In genomic region chr2:62466501-62466854, GRCh38 we compare ENCODE assay signal across 14 cellular contexts.
"Had no signal": no experiment of that assay in that cellular context is flagged by ENCODE, and none has a peak within 500 bp of the region (broad histone marks: within the 10 kb centered on the region; RNA-seq: fewer than 3 reads in every experiment).

No MANE protein-coding gene starts in this region.

- ATAC-seq: activated CD8-positive, alpha-beta memory T cell treated with anti-CD3 and anti-CD28 coated beads, Interleukin-2, amount 10 ng/mL, durations not matched to agents 7 days and 5 days had no signal

- H3K9me3 Mint-ChIP-seq: activated T-cell treated with anti-CD3 and anti-CD28 coated beads, Interleukin-2, amount 50 U/mL, for 24 hours; immature natural killer cell; naive B cell; type B pancreatic cell had no signal

- H3K9me3 ChIP-seq: neutrophil had no signal

- H3K4me1 Mint-ChIP-seq: activated CD8-positive, alpha-beta memory T cell treated with anti-CD3 and anti-CD28 coated beads, Interleukin-2, amount 10 ng/mL, durations not matched to agents 7 days and 5 days; immature natural killer cell had no signal

- H3K36me3 ChIP-seq: neutrophil had no signal

- H3K27ac Mint-ChIP-seq: activated CD8-positive, alpha-beta memory T cell treated with anti-CD3 and anti-CD28 coated beads, Interleukin-2, amount 10 ng/mL, durations not matched to agents 7 days and 5 days; activated naive CD8-positive, alpha-beta T cell; activated T-cell treated with anti-CD3 and anti-CD28 coated beads, Interleukin-2, amount 50 U/mL, for 24 hours; immature natural killer cell; naive B cell; type B pancreatic cell had no signal

- H3K36me3 Mint-ChIP-seq: activated CD8-positive, alpha-beta memory T cell treated with anti-CD3 and anti-CD28 coated beads, Interleukin-2, amount 10 ng/mL, durations not matched to agents 7 days and 5 days; activated naive CD8-positive, alpha-beta T cell; immature natural killer cell; naive B cell; type B pancreatic cell had no signal

- H3K27me3 Mint-ChIP-seq: activated CD8-positive, alpha-beta memory T cell treated with anti-CD3 and anti-CD28 coated beads, Interleukin-2, amount 10 ng/mL, durations not matched to agents 7 days and 5 days; activated naive CD8-positive, alpha-beta T cell; activated T-cell treated with anti-CD3 and anti-CD28 coated beads, Interleukin-2, amount 50 U/mL, for 24 hours; type B pancreatic cell had no signal

- H3K4me3 Mint-ChIP-seq: activated CD8-positive, alpha-beta memory T cell treated with anti-CD3 and anti-CD28 coated beads, Interleukin-2, amount 10 ng/mL, durations not matched to agents 7 days and 5 days; activated naive CD8-positive, alpha-beta T cell; activated T-cell treated with anti-CD3 and anti-CD28 coated beads, Interleukin-2, amount 50 U/mL, for 24 hours; immature natural killer cell; naive B cell; type B pancreatic cell had no signal

- H3K27me3 ChIP-seq: neutrophil had no signal

- H3K4me3 ChIP-seq: lung had no signal

- DNase-seq: activated CD4-positive, alpha-beta T cell treated with anti-CD3 and anti-CD28 coated beads, Interleukin-2, amount 50 U/mL, for 4 hours; activated CD4-positive, CD25-positive, alpha-beta regulatory T cell treated with anti-CD3 and anti-CD28 coated beads, Interleukin-2, amount 50 U/mL, for 72 hours; activated CD8-positive, alpha-beta memory T cell treated with anti-CD3 and anti-CD28 coated beads, Interleukin-2, amount 10 ng/mL, durations not matched to agents 7 days and 5 days; activated effector memory CD4-positive, alpha-beta T cell treated with anti-CD3 and anti-CD28 coated beads, Interleukin-2, amount 50 U/mL, for 16 hours; activated T-cell treated with anti-CD3 and anti-CD28 coated beads, Interleukin-2, amount 50 U/mL, for 24 hours; amygdala; hippocampal formation; immature natural killer cell; naive B cell; small intestine had no signal

- H3K27ac ChIP-seq: neutrophil had no signal
